ENCODE assay signal across 17 cellular contexts in genomic region chr15:76391309-76391708, GRCh38. TPM values are rescaled to one million over a fixed set of nuclear protein-coding genes. Genes with fewer than 3 reads are reported as not detected.
DNase-seq lines count a peak whose midpoint lies in the region; ATAC-seq and TF ChIP-seq lines count a peak whose summit lies in the region.
"Had no signal": no experiment of that assay in that cellular context is flagged by ENCODE, and none has a peak within 500 bp of the region (broad histone marks: within the 10 kb centered on the region; RNA-seq: fewer than 3 reads in every experiment).

No MANE protein-coding gene starts in this region.

- in situ Hi-C loops in IMR-90 (cut with MboI; ENCODE audit: low sequenced_read_pairs), result no loop called here

- no peaks in the 10 kb centered on the region for H3K79me2 ChIP-seq in smooth muscle cell (ENCODE audit: low read depth)

- H3K18ac ChIP-seq in IMR-90 (ENCODE audit: low read depth, low read length), result no peak overlapping the region

- no peaks in the 10 kb centered on the region for H3K27me3 ChIP-seq in IMR-90 (ENCODE audit: control insufficient read depth, insufficient read depth, low read length)
- H3K27me3 ChIP-seq in adipocyte (replicated peaks; ENCODE audit: control insufficient read depth, insufficient read depth, low read length), result no peaks in the 10 kb centered on the region
- no peaks in the 10 kb centered on the region for H3K27me3 ChIP-seq in smooth muscle cell (ENCODE audit: low read depth)

- H3K4me3 ChIP-seq in IMR-90 (ENCODE audit: insufficient read depth, low read depth, low read length), result no peak overlapping the region
- H3K4me3 ChIP-seq in adipocyte (ENCODE audit: low read length), result no peak overlapping the region
- H3K4me3 ChIP-seq in epithelial cell of esophagus (ENCODE audit: low read length), result no peak overlapping the region
- no peak overlapping the region for H3K4me3 ChIP-seq in smooth muscle cell
- H3K4me3 ChIP-seq: GM23338 had no signal

- no peak overlapping the region for H3K23ac ChIP-seq in IMR-90 (ENCODE audit: low read depth, low read length)

- H3K36me3 ChIP-seq in IMR-90 (ENCODE audit: control insufficient read depth, insufficient read depth, low read length) (no peaks in the 10 kb centered on the region), adipocyte (ENCODE audit: control insufficient read depth, insufficient read depth, low read length, severe bottlenecking) (no peaks in the 10 kb centered on the region), smooth muscle cell (ENCODE audit: low read depth) (no peaks in the 10 kb centered on the region)

- no peak for TF ChIP-seq CTCF in IMR-90 (conservative IDR thresholded peaks at IDR 0.05; ENCODE audit: low read depth, low read length)
- TF ChIP-seq CTCF in epithelial cell of esophagus (IDR thresholded peaks at IDR 0.05; ENCODE audit: insufficient read depth, low read depth, low read length, missing control alignments), result no peak
- TF ChIP-seq CTCF in smooth muscle cell (IDR thresholded peaks at IDR 0.05; ENCODE audit: borderline replicate concordance, insufficient read depth, poor library complexity, severe bottlenecking), result no peak

- no peak overlapping the region for H2BK5ac ChIP-seq in IMR-90 (ENCODE audit: low read depth, low read length, poor library complexity, severe bottlenecking)

- H3K79me1 ChIP-seq in IMR-90 (ENCODE audit: low read depth in 1 of 2, low read length in 2 of 2), result no peaks in the 10 kb centered on the region; a peak in 1 of 4 replicates

- H4K20me1 ChIP-seq in IMR-90 (ENCODE audit: insufficient read depth, low read length) (no peaks in the 10 kb centered on the region), smooth muscle cell (ENCODE audit: low read depth) (no peaks in the 10 kb centered on the region)

- H4K5ac ChIP-seq in IMR-90 (ENCODE audit: low read depth, low read length), result no peak overlapping the region

- no peak overlapping the region for H2BK120ac ChIP-seq in IMR-90 (ENCODE audit: low read depth, low read length)

- H3K4ac ChIP-seq in IMR-90 (ENCODE audit: low read depth, low read length), result no peak overlapping the region

- H3K9me3 ChIP-seq in IMR-90 (ENCODE audit: control insufficient read depth, insufficient read depth, low read length), result no peaks in the 10 kb centered on the region
- H3K9me3 ChIP-seq in adipocyte (ENCODE audit: control insufficient read depth, low read length), result no peaks in the 10 kb centered on the region
- H3K9me3 ChIP-seq in smooth muscle cell (replicated peaks; ENCODE audit: low read depth), result no peaks in the 10 kb centered on the region

- no peak overlapping the region for H3K4me2 ChIP-seq in IMR-90 (ENCODE audit: low read depth, low read length)
- H3K4me2 ChIP-seq in smooth muscle cell, result no peak overlapping the region
- H3K4me2 ChIP-seq: GM23338 had no signal

- H4K8ac ChIP-seq in IMR-90 (ENCODE audit: low read depth in 2 of 2, low read length in 2 of 2), result no peak overlapping the region

- H3K27ac ChIP-seq in IMR-90 (ENCODE audit: insufficient read depth, low read length) (no peak overlapping the region), smooth muscle cell (ENCODE audit: low read depth) (no peak overlapping the region)

- H2AK5ac ChIP-seq in IMR-90 (ENCODE audit: low read depth, low read length), result no peak overlapping the region

- no peak overlapping the region for H3K56ac ChIP-seq in IMR-90 (ENCODE audit: extremely low read depth, insufficient read depth, low read length)

- H3K4me1 ChIP-seq in IMR-90 (ENCODE audit: control insufficient read depth, insufficient read depth, low read length), result no peaks in the 10 kb centered on the region; the same call in 1 of the 2 replicates
- H3K4me1 ChIP-seq in adipocyte (ENCODE audit: control insufficient read depth, insufficient read depth, low read length), result no peaks in the 10 kb centered on the region
- no peaks in the 10 kb centered on the region for H3K4me1 ChIP-seq in smooth muscle cell (ENCODE audit: low read depth)

- BruUV-seq in IMR-90 (replicated peaks; lab: Mats Ljungman, UMichigan), result no TSS peak

- H2AFZ ChIP-seq in IMR-90 (replicated peaks; ENCODE audit: low read length, poor library complexity) (no peak overlapping the region), smooth muscle cell (ENCODE audit: low read depth) (no peak overlapping the region)
- H2AFZ ChIP-seq: GM23338 had no signal

- H2AK9ac ChIP-seq in IMR-90 (replicated peaks; ENCODE audit: low read depth, low read length, poor library complexity), result no peak overlapping the region

- intact Hi-C loops in IMR-90 (cut with micrococcal nuclease), result no loop called here

- peak; percentile 67 for ATAC-seq in IMR-90 (ENCODE audit: low read depth)
- no peak for ATAC-seq in GM19395 (IDR thresholded peaks at IDR 0.05; ENCODE audit: unreplicated experiment)
- ATAC-seq: CD8-positive, alpha-beta T cell; GM23338; HCT116 had no signal

- no peaks in the 10 kb centered on the region for H3F3A ChIP-seq in smooth muscle cell (ENCODE audit: low read depth)

- no peak overlapping the region for H2BK20ac ChIP-seq in IMR-90 (ENCODE audit: low read depth, low read length)

- dilution Hi-C loops in IMR-90 (cut with HindIII; ENCODE audit: low sequenced_read_pairs, unreplicated experiment), result no loop called here

- CTCF ChIA-PET in IMR-90 (lab: Yijun Ruan, JAX), result interaction anchor here (1.1 kb wide), 1 partner anchor 9 kb away, joined by 6 read pairs; no protein-coding TSS in a partner anchor

- DNase-seq in IMR-90 (peak; percentile 19), adipocyte (ENCODE audit: low read depth) (peak; percentile 9), epithelial cell of esophagus (ENCODE audit: low read depth) (peak; percentile 1), activated gamma-delta T cell (lab: John Stamatoyannopoulos, UW) (no peak), smooth muscle cell (lab: John Stamatoyannopoulos, UW; ENCODE audit: unreplicated experiment) (no peak), HK-2 (ENCODE audit: unreplicated experiment) (no peak)
- DNase-seq: C1 segment of cervical spinal cord; CD4-positive, CD25-positive, alpha-beta regulatory T cell; CD8-positive, alpha-beta T cell; DMS 273 treated with DMSO at 0.1 percent for 48 hours; DMS79; EL; GDM1; H9 had no signal

- WGBS in IMR-90 (ENCODE audit: extremely low coverage in 2 of 2, insufficient read length in 1 of 2), 2 experiments, result no CpG with 5 or more reads among the region's 3 CpGs
- WGBS in smooth muscle cell (ENCODE audit: low lambda C conversion rate), result 95% methylated on average over 3 of the region's 3 CpGs

- no peak overlapping the region for H4K91ac ChIP-seq in IMR-90 (ENCODE audit: insufficient read depth, low read depth, low read length)

- POLR2A ChIA-PET in IMR-90 (lab: Charles Lee; ENCODE audit: unreplicated experiment), result no interaction called here

- no peak for TF ChIP-seq RAD21 in IMR-90 (IDR thresholded peaks at IDR 0.05; ENCODE audit: low read length)

- no peak overlapping the region for H3K14ac ChIP-seq in IMR-90 (replicated peaks; ENCODE audit: low read depth, low read length)

- peaks cover 6% of the 10 kb centered on the region; the same call in 1 of the 2 replicates for H3K9me1 ChIP-seq in IMR-90 (ENCODE audit: insufficient read depth, low read length)

- H3K9ac ChIP-seq in IMR-90 (ENCODE audit: low read depth, low read length) (no peak overlapping the region), adipocyte (ENCODE audit: low read length) (no peak overlapping the region), smooth muscle cell (ENCODE audit: low read depth) (no peak overlapping the region)

- H2BK15ac ChIP-seq in IMR-90 (ENCODE audit: low read depth, low read length), result no peak overlapping the region

- no peak for TF ChIP-seq POLR2A in IMR-90 (IDR thresholded peaks at IDR 0.05; ENCODE audit: low read depth, low read length)

TF ChIP-seq in IMR-90, 13 proteins besides CTCF, POLR2A, EP300 and RAD21:
- TF ChIP-seq MAZ (IDR thresholded peaks at IDR 0.05; ENCODE audit: borderline replicate concordance, low read depth, low read length) (no peak), MXI1 (IDR thresholded peaks at IDR 0.05; ENCODE audit: borderline replicate concordance, low read depth, low read length) (no peak), FOS (IDR thresholded peaks at IDR 0.05; ENCODE audit: low read depth, low read length) (no peak), RFX5 (IDR thresholded peaks at IDR 0.05; ENCODE audit: low read depth, low read length) (no peak), USF2 (IDR thresholded peaks at IDR 0.05; ENCODE audit: low read depth, low read length) (no peak), CEBPB (IDR thresholded peaks at IDR 0.05; ENCODE audit: low read depth, low read length) (no peak), NFE2L2 (IDR thresholded peaks at IDR 0.05; ENCODE audit: low read depth, low read length) (no peak), SMC3 (IDR thresholded peaks at IDR 0.05; ENCODE audit: low read depth, low read length) (no peak), RCOR1 (IDR thresholded peaks at IDR 0.05; ENCODE audit: insufficient replicate concordance, low read length) (no peak), BHLHE40 (IDR thresholded peaks at IDR 0.05; ENCODE audit: low read depth, low read length) (no peak), CHD1 (IDR thresholded peaks at IDR 0.05; ENCODE audit: low read depth, low read length) (no peak)
- TF ChIP-seq, protein P1, sequence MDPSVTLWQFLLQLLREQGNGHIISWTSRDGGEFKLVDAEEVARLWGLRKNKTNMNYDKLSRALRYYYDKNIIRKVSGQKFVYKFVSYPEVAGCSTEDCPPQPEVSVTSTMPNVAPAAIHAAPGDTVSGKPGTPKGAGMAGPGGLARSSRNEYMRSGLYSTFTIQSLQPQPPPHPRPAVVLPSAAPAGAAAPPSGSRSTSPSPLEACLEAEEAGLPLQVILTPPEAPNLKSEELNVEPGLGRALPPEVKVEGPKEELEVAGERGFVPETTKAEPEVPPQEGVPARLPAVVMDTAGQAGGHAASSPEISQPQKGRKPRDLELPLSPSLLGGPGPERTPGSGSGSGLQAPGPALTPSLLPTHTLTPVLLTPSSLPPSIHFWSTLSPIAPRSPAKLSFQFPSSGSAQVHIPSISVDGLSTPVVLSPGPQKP (IDR thresholded peaks at IDR 0.05; ENCODE audit: borderline replicate concordance, low read depth, low read length), result no peak

RNA-seq across cellular contexts. Expression of gene ISL2, which starts 54.7 kb away (rescaled TPM):
- 1.1 and 1.3 TPM in 2 replicates for total RNA-seq in IMR-90 (2012; rRNA removed)
- polyA plus RNA-seq in IMR-90 (2012; rRNA removed), result 2.5 and 3.6 TPM in 2 replicates
- 2.0 and 3.7 TPM in 2 replicates for polyA plus RNA-seq in IMR-90 (2012; cell fraction: cytosol; rRNA removed)
- 17.3 and 24.8 TPM in 2 replicates for polyA plus RNA-seq in IMR-90 (2012; cell fraction: nucleus; rRNA removed; ENCODE audit: low replicate concordance)
- 0.22 and 0.45 TPM in 2 replicates for total RNA-seq in smooth muscle cell
- 0.35 TPM in 1 of 2 replicates, not detected in the other for polyA plus RNA-seq in smooth muscle cell
- total RNA-seq: CD8-positive, alpha-beta T cell had no signal
- polyA plus RNA-seq: CD4-positive, CD25-positive, alpha-beta regulatory T cell had no signal

Comparison
In these comparisons a context has a peak if more than half of its experiments do, and no peak if none do; other contexts are left out.
1. DNase-seq: peak in IMR-90 (single experiment), adipocyte (single experiment) and epithelial cell of esophagus (single experiment); none in activated gamma-delta T cell (single experiment), smooth muscle cell (single experiment) and HK-2 (single experiment).